Comparison of ENCODE assay signal across 8 cellular contexts in the genomic region with DNA sequence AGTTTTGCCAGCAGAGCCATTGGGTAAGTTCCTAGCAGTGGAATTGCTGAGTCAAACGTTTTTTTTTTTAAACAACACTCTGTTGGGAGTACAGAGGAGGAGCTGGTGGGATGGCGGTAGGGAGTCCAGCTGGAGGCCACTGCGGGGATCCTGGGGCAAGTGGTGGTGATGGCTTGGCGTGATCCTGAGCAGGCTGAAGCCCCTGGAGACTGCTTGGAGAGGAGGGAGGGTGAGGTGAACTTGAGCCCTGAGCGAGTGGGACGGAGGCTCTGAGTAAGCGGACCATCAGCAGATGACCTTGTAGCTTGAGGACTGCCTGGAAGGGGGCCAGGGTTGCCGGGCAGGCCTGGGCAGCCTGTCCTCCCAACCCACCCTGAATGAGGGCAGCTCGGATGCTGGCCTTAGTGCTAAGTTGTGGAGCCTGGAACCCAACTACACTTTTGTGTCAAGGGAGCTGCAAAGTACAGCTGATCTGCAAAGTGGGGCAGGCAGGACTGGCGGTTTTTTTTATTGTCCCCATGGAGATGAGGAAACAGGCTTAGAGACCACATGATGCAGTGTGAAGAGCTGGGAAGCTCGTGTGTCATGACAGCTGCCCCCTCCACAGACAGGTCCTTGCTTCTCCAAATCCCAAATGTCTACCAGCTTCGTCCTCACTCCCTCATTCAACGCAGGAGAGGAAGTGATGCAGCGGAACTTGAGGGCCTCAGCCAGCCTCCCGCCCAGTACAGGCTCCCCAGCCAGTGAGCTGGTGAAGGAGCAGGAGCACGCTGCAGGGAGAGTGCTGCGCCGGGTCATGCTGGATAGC. TPM values are rescaled to one million over a fixed set of nuclear protein-coding genes. Genes with fewer than 3 reads are reported as not detected.
DNase-seq lines count a peak whose midpoint lies in the region; ATAC-seq and TF ChIP-seq lines count a peak whose summit lies in the region.

No MANE protein-coding gene starts in this region.

- H3K79me2 ChIP-seq in GM23248 (ENCODE audit: insufficient read depth) = no peaks in the 10 kb centered on the region

- H4K20me1 ChIP-seq in GM23248 (ENCODE audit: insufficient read depth) = no peaks in the 10 kb centered on the region

- H3K4me3 Mint-ChIP-seq in activated T-helper 1 cell treated with anti-CD3 and anti-CD28 coated beads, Interleukin-12 subunit alpha, Interleukin-12 subunit beta, Interleukin-2, Interleukin-4 antibody, amounts not matched to agents 30 ng/mL and 10 ng/mL and 1 ng/mL, durations not matched to agents 14 hours and 24 hours and 36 hours = no peak overlapping the region

- H3K4me3 ChIP-seq in GM23248 (no peak overlapping the region), gastrocnemius medialis (no peak overlapping the region)

- H3K27ac Mint-ChIP-seq in activated T-helper 1 cell treated with anti-CD3 and anti-CD28 coated beads, Interleukin-12 subunit alpha, Interleukin-12 subunit beta, Interleukin-2, Interleukin-4 antibody, amounts not matched to agents 30 ng/mL and 10 ng/mL and 1 ng/mL, durations not matched to agents 14 hours and 24 hours and 36 hours = peak overlapping the region; percentile 4

- H3K4me1 ChIP-seq in GM23248 (ENCODE audit: insufficient read depth) = peaks cover 19% of the 10 kb centered on the region
- peaks cover 18 to 24% of the 10 kb centered on the region in 2 donors for H3K4me1 ChIP-seq in gastrocnemius medialis

- 24 to 26% methylated on average over 18 of the region's 18 CpGs for WGBS in GM23248 (ENCODE audit: low coverage in 1 of 2, low lambda C conversion rate in 2 of 2, missing lambda C conversion rate in 2 of 2), 2 experiments

- peak overlapping the region; percentile 3 for H3K4me2 ChIP-seq in GM23248 (ENCODE audit: unreplicated experiment)

- no peaks in the 10 kb centered on the region for H3K9me2 ChIP-seq in GM23248 (ENCODE audit: insufficient read depth)

- H3K9me3 Mint-ChIP-seq in activated T-helper 1 cell treated with anti-CD3 and anti-CD28 coated beads, Interleukin-12 subunit alpha, Interleukin-12 subunit beta, Interleukin-2, Interleukin-4 antibody, amounts not matched to agents 30 ng/mL and 10 ng/mL and 1 ng/mL, durations not matched to agents 14 hours and 24 hours and 36 hours = no peaks in the 10 kb centered on the region

- H3K9me3 ChIP-seq in GM23248 (ENCODE audit: low read depth) (no peaks in the 10 kb centered on the region), gastrocnemius medialis (no peaks in the 10 kb centered on the region)

- no peaks in the 10 kb centered on the region for H3K27me3 Mint-ChIP-seq in activated T-helper 1 cell treated with anti-CD3 and anti-CD28 coated beads, Interleukin-12 subunit alpha, Interleukin-12 subunit beta, Interleukin-2, Interleukin-4 antibody, amounts not matched to agents 30 ng/mL and 10 ng/mL and 1 ng/mL, durations not matched to agents 14 hours and 24 hours and 36 hours (ENCODE audit: insufficient read depth)

- intact Hi-C loops in activated T-helper 1 cell treated with anti-CD3 and anti-CD28 coated beads, Interleukin-12 subunit alpha, Interleukin-12 subunit beta, Interleukin-2, Interleukin-4 antibody, amounts not matched to agents 30 ng/mL and 10 ng/mL and 1 ng/mL, durations not matched to agents 14 hours and 24 hours and 36 hours (cut with micrococcal nuclease) = no loop called here
- intact Hi-C loops in left ventricle myocardium superior (cut with micrococcal nuclease) = no loop called here
- intact Hi-C loops in gastrocnemius medialis (cut with DNase I; ENCODE audit: low total_unique reads) = no loop called here

- DNase-seq in GM23248 (peak; percentile 76), left ventricle myocardium superior (peak; percentile 79), gastrocnemius medialis (peak; percentile 39 to 73), KG1 (lab: John Stamatoyannopoulos, UW) (no peak), mucosa of gallbladder (ENCODE audit: low spot score) (no peak)
- no peak for DNase-seq in activated T-helper 1 cell treated with anti-CD3 and anti-CD28 coated beads, Interleukin-12 subunit alpha, Interleukin-12 subunit beta, Interleukin-2, Interleukin-4 antibody, amounts not matched to agents 30 ng/mL and 10 ng/mL and 1 ng/mL, durations not matched to agents 14 hours and 24 hours and 36 hours (ENCODE audit: low spot score)
- DNase-seq in stimulated activated CD4-positive, alpha-beta T cell treated with anti-CD3 and anti-CD28 coated beads, Interleukin-4, amount 100 ng/mL, for 24 hours = no peak

- TF ChIP-seq POLR2A in gastrocnemius medialis (IDR thresholded peaks at IDR 0.05) = no peak

- in situ Hi-C loops in GM23248 (cut with MboI) = no loop called here
- in situ Hi-C loops in gastrocnemius medialis (cut with MboI; ENCODE audit: low sequenced_read_pairs in 4 of 4) = loop anchor here in 1 of 4 donors (25.0 kb wide), 1 partner anchor 267 kb away; no protein-coding TSS in a partner anchor

- H3K36me3 ChIP-seq in GM23248 (ENCODE audit: low read depth) (peaks cover 10% of the 10 kb centered on the region; the same call in 1 of the 2 replicates), gastrocnemius medialis (peaks cover 0 to 37% of the 10 kb centered on the region in 2 donors)

- no peak for TF ChIP-seq CTCF in gastrocnemius medialis (IDR thresholded peaks at IDR 0.05 in 4 of 5, conservative IDR thresholded peaks at IDR 0.05 in 1 of 5)

- ATAC-seq in left ventricle myocardium superior (peak; percentile 77), gastrocnemius medialis (peak; percentile 78 to 81), HG03460 (IDR thresholded peaks at IDR 0.05; ENCODE audit: unreplicated experiment) (no peak)

- H3K4me1 Mint-ChIP-seq in activated T-helper 1 cell treated with anti-CD3 and anti-CD28 coated beads, Interleukin-12 subunit alpha, Interleukin-12 subunit beta, Interleukin-2, Interleukin-4 antibody, amounts not matched to agents 30 ng/mL and 10 ng/mL and 1 ng/mL, durations not matched to agents 14 hours and 24 hours and 36 hours (ENCODE audit: low read depth) = no peaks in the 10 kb centered on the region

- H3K27ac ChIP-seq in GM23248 = peak overlapping the region; percentile 83
- H3K27ac ChIP-seq in gastrocnemius medialis = peak overlapping the region; percentile 71 to 81 (median 77)

- H3K27me3 ChIP-seq in GM23248 (replicated peaks; ENCODE audit: insufficient read depth) (no peaks in the 10 kb centered on the region), gastrocnemius medialis (no peaks in the 10 kb centered on the region)

- H3K36me3 Mint-ChIP-seq in activated T-helper 1 cell treated with anti-CD3 and anti-CD28 coated beads, Interleukin-12 subunit alpha, Interleukin-12 subunit beta, Interleukin-2, Interleukin-4 antibody, amounts not matched to agents 30 ng/mL and 10 ng/mL and 1 ng/mL, durations not matched to agents 14 hours and 24 hours and 36 hours (ENCODE audit: low read depth) = peaks cover 38% of the 10 kb centered on the region

- peak overlapping the region; percentile 57 for H3K9ac ChIP-seq in GM23248

- no peak overlapping the region for H2AFZ ChIP-seq in GM23248

- H3F3A ChIP-seq in GM23248 (ENCODE audit: insufficient read depth) = peaks cover 34% of the 10 kb centered on the region

RNA-seq across cellular contexts. Expression of gene MRPL37, which starts 20.2 kb away (rescaled TPM):
- total RNA-seq in GM23248 (2014; rRNA removed; shearing (Covaris generic)) = 111 and 113 TPM in 2 replicates
- polyA plus RNA-seq in GM23248 (2016; fragmentation: Nextera tagmentation; extraction: Ambion mirVana) = 91.3 and 102 TPM in 2 replicates
- 145 and 150 TPM in 2 replicates for total RNA-seq in activated T-helper 1 cell treated with anti-CD3 and anti-CD28 coated beads, Interleukin-12 subunit alpha, Interleukin-12 subunit beta, Interleukin-2, Interleukin-4 antibody, amounts not matched to agents 30 ng/mL and 10 ng/mL and 1 ng/mL, durations not matched to agents 14 hours and 24 hours and 36 hours
- total RNA-seq in left ventricle myocardium superior (81.2 TPM), gastrocnemius medialis (100 to 1,000 TPM in 3 of 4 donors, 10 to 100 TPM in 1; 91.6 to 141 (median 121) TPM), mucosa of gallbladder (55.4 TPM)

RNA-seq across cellular contexts. Expression of gene CYB5RL, which starts 20.4 kb away (rescaled TPM):
- total RNA-seq in GM23248 (2014; rRNA removed; shearing (Covaris generic)) = 2.5 and 4.9 TPM in 2 replicates
- 3.0 and 3.3 TPM in 2 replicates for polyA plus RNA-seq in GM23248 (2016; fragmentation: Nextera tagmentation; extraction: Ambion mirVana)
- total RNA-seq in activated T-helper 1 cell treated with anti-CD3 and anti-CD28 coated beads, Interleukin-12 subunit alpha, Interleukin-12 subunit beta, Interleukin-2, Interleukin-4 antibody, amounts not matched to agents 30 ng/mL and 10 ng/mL and 1 ng/mL, durations not matched to agents 14 hours and 24 hours and 36 hours = 8.3 and 11.3 TPM in 2 replicates
- 5.9 TPM for total RNA-seq in left ventricle myocardium superior
- total RNA-seq in gastrocnemius medialis = 1 to 10 TPM; 1.8 to 5.8 (median 3.4) TPM
- 7.8 TPM for total RNA-seq in mucosa of gallbladder

Comparison
In these comparisons a context has a peak if more than half of its experiments do, and no peak if none do; other contexts are left out.
1. DNase-seq: peak in GM23248 (single experiment), left ventricle myocardium superior (single experiment) and gastrocnemius medialis (2 of 2); none in activated T-helper 1 cell treated with anti-CD3 and anti-CD28 coated beads, Interleukin-12 subunit alpha, Interleukin-12 subunit beta, Interleukin-2, Interleukin-4 antibody, amounts not matched to agents 30 ng/mL and 10 ng/mL and 1 ng/mL, durations not matched to agents 14 hours and 24 hours and 36 hours (single experiment), KG1 (single experiment), mucosa of gallbladder (single experiment) and stimulated activated CD4-positive, alpha-beta T cell treated with anti-CD3 and anti-CD28 coated beads, Interleukin-4, amount 100 ng/mL, for 24 hours (single experiment).